In genomic region chr13:76668141-76668540, GRCh38 we compare ENCODE assay signal across 30 cellular contexts.
"Had no signal": no experiment of that assay in that cellular context is flagged by ENCODE, and none has a peak within 500 bp of the region (broad histone marks: within the 10 kb centered on the region; RNA-seq: fewer than 3 reads in every experiment).

No MANE protein-coding gene starts in this region.

- H3K36me3 ChIP-seq: brain microvascular endothelial cell, SJCRH30 had no signal

- H3K4me3 ChIP-seq: SJCRH30, SK-N-MC had no signal

- H3K27ac Mint-ChIP-seq: activated B cell treated with CpG ODN at 0.5 μM for 24 hours; activated CD4-positive, alpha-beta memory T cell treated with anti-CD3 and anti-CD28 coated beads for 36 hours; activated naive CD4-positive, alpha-beta T cell treated with anti-CD3 and anti-CD28 coated beads for 36 hours; activated naive CD8-positive, alpha-beta T cell; activated naive CD8-positive, alpha-beta T cell treated with anti-CD3 and anti-CD28 coated beads, Interleukin-2, amount 50 U/mL, for 24 hours; activated T-helper 1 cell treated with anti-CD3 and anti-CD28 coated beads, Interleukin-12 subunit alpha, Interleukin-12 subunit beta, Interleukin-2, Interleukin-4 antibody, amounts not matched to agents 30 ng/mL and 10 ng/mL and 1 ng/mL, durations not matched to agents 14 hours and 24 hours and 36 hours; T-cell; T-helper 17 cell had no signal

- H3K9me3 ChIP-seq: SJCRH30 had no signal

- H3K27ac ChIP-seq: brain microvascular endothelial cell, SJCRH30, SK-N-MC, VCaP had no signal

- ATAC-seq: activated T-cell treated with anti-CD3 and anti-CD28 coated beads, Interleukin-2, amount 50 U/mL, for 4 hours; Panc1; T-helper 17 cell had no signal

- H3K27me3 Mint-ChIP-seq: activated B cell treated with CpG ODN at 0.5 μM for 24 hours; activated CD4-positive, alpha-beta memory T cell treated with anti-CD3 and anti-CD28 coated beads for 36 hours; activated naive CD8-positive, alpha-beta T cell; activated naive CD8-positive, alpha-beta T cell treated with anti-CD3 and anti-CD28 coated beads, Interleukin-2, amount 50 U/mL, for 24 hours had no signal

- H3K4me1 Mint-ChIP-seq: activated B cell treated with CpG ODN at 0.5 μM for 24 hours, T-cell had no signal

- DNase-seq: activated B cell treated with CpG ODN at 0.5 μM for 24 hours; activated CD4-positive, alpha-beta memory T cell treated with anti-CD3 and anti-CD28 coated beads for 36 hours; activated CD4-positive, alpha-beta T cell treated with anti-CD3 and anti-CD28 coated beads, Interleukin-2, amount 50 U/mL, for 1 hour; activated CD4-positive, CD25-positive, alpha-beta regulatory T cell treated with anti-CD3 and anti-CD28 coated beads, Interleukin-2, amount 50 U/mL, for 72 hours; activated CD8-positive, alpha-beta memory T cell treated with anti-CD3 and anti-CD28 coated beads, Interleukin-2, amount 50 U/mL, for 4 hours; activated gamma-delta T cell treated with Interleukin-2 at 50 U/mL for 16 hours; activated naive CD8-positive, alpha-beta T cell treated with anti-CD3 and anti-CD28 coated beads, Interleukin-2, amount 50 U/mL, for 24 hours; activated T-cell treated with anti-CD3 and anti-CD28 coated beads for 4 hours; activated T-cell treated with anti-CD3 and anti-CD28 coated beads, Interleukin-2, amount 50 U/mL, for 4 hours; aorta; central memory CD4-positive, alpha-beta T cell; KG1; NCI-H187; NCI-H2029 treated with DMSO at 0.1 percent for 48 hours; NCI-H2107; NCI-H2171; NCI-H446; NCI-H510A treated with DMSO at 0.1 percent for 48 hours; SHP77; SJCRH30; T-helper 17 cell; T-helper 9 cell had no signal

- H3K4me1 ChIP-seq: SJCRH30 had no signal

- H3K9me3 Mint-ChIP-seq: activated B cell treated with CpG ODN at 0.5 μM for 24 hours; activated CD4-positive, alpha-beta memory T cell treated with anti-CD3 and anti-CD28 coated beads for 36 hours; activated naive CD4-positive, alpha-beta T cell treated with anti-CD3 and anti-CD28 coated beads for 36 hours; activated naive CD8-positive, alpha-beta T cell treated with anti-CD3 and anti-CD28 coated beads, Interleukin-2, amount 50 U/mL, for 24 hours; activated T-cell treated with anti-CD3 and anti-CD28 coated beads, Interleukin-2, amount 50 U/mL, for 4 hours; activated T-helper 1 cell treated with anti-CD3 and anti-CD28 coated beads, Interleukin-12 subunit alpha, Interleukin-12 subunit beta, Interleukin-2, Interleukin-4 antibody, amounts not matched to agents 30 ng/mL and 10 ng/mL and 1 ng/mL, durations not matched to agents 14 hours and 24 hours and 36 hours; T-cell had no signal

- H3K27me3 ChIP-seq: brain microvascular endothelial cell, SJCRH30 had no signal

- H3K36me3 Mint-ChIP-seq: activated CD4-positive, alpha-beta memory T cell treated with anti-CD3 and anti-CD28 coated beads for 36 hours; activated naive CD8-positive, alpha-beta T cell; T-cell had no signal

- H3K4me3 Mint-ChIP-seq: activated B cell treated with CpG ODN at 0.5 μM for 24 hours; activated CD4-positive, alpha-beta memory T cell treated with anti-CD3 and anti-CD28 coated beads for 36 hours; activated naive CD4-positive, alpha-beta T cell treated with anti-CD3 and anti-CD28 coated beads for 36 hours; activated naive CD8-positive, alpha-beta T cell; activated naive CD8-positive, alpha-beta T cell treated with anti-CD3 and anti-CD28 coated beads, Interleukin-2, amount 50 U/mL, for 24 hours; activated T-cell treated with anti-CD3 and anti-CD28 coated beads, Interleukin-2, amount 50 U/mL, for 4 hours; activated T-helper 1 cell treated with anti-CD3 and anti-CD28 coated beads, Interleukin-12 subunit alpha, Interleukin-12 subunit beta, Interleukin-2, Interleukin-4 antibody, amounts not matched to agents 30 ng/mL and 10 ng/mL and 1 ng/mL, durations not matched to agents 14 hours and 24 hours and 36 hours; T-cell; T-helper 17 cell had no signal
